18 cellular contexts compared by ENCODE assay signal in the genomic region with DNA sequence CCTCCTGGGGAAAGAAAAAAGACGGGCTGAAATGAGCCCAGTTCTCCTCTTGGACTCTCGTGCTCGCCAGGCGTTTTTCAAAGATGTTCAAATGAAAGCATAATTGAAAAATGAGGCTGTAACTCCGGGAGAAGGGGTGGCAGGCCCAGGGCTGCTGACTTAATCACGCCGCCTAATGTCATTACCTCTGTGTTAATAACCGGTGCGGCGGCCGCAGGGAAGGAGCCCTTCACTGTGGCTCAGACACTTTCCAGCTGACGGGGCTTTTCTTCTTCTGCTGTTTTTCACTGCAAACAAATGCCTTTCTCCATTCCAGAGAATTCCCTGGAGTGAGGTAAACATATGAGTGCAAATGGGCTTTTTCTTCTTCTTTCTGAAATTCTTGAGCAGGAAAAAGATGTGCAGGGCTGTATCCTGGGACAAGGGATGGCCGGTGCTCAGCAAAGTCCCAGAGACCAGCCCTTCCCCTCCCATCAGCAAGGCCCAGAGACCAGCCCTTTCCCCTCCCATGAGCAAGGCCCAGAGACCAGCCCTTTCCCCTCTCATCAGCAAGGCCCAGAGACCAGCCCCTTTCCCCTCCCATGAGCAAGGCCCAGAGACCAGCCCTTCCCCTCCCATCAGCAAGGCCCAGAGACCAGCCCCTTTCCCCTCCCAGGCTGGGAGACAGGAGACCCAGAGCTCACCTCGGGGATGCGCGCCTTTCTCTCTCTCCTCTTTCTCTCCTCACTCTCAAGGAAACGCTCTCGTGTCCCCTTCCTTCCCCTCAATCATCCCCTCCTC. TPM values are rescaled to one million over a fixed set of nuclear protein-coding genes. Genes with fewer than 3 reads are reported as not detected.
DNase-seq lines count a peak whose midpoint lies in the region; TF ChIP-seq lines count a peak whose summit lies in the region.
"Had no signal": no experiment of that assay in that cellular context is flagged by ENCODE, and none has a peak within 500 bp of the region (broad histone marks: within the 10 kb centered on the region; RNA-seq: fewer than 3 reads in every experiment).

No MANE protein-coding gene starts in this region.

- no peak overlapping the region for H3K27ac ChIP-seq in mesenchymal stem cell (ENCODE audit: low read length, poor library complexity, severe bottlenecking)
- H3K27ac ChIP-seq: pancreas had no signal

- H3K79me1 ChIP-seq in mesenchymal stem cell (replicated peaks; ENCODE audit: low read length, poor library complexity, severe bottlenecking): no peaks in the 10 kb centered on the region

- H2AFZ ChIP-seq in mesenchymal stem cell (ENCODE audit: low read depth, low read length): no peak overlapping the region

- no peak overlapping the region for H2BK120ac ChIP-seq in mesenchymal stem cell (ENCODE audit: low read depth, low read length)

- H3K14ac ChIP-seq in mesenchymal stem cell (ENCODE audit: low read length in 2 of 2): no peak overlapping the region

- H3K36me3 ChIP-seq in BE2C (no peaks in the 10 kb centered on the region), NT2/D1 (ENCODE audit: insufficient read depth, insufficient read length, low read length) (no peaks in the 10 kb centered on the region), mesenchymal stem cell (ENCODE audit: control insufficient read depth in 1 of 2, insufficient read depth in 2 of 2, low read depth in 1 of 2, low read length in 2 of 2) (no peaks in the 10 kb centered on the region)
- H3K36me3 ChIP-seq: pancreas had no signal

- no peak overlapping the region for H3K4me3 Mint-ChIP-seq in activated T-helper 2 cell treated with anti-CD3 and anti-CD28 coated beads, Interferon-gamma antibody, Interleukin-2, Interleukin-4, amounts not matched to agents 10 μg/mL and 5 μg/mL and 100 μg/mL, durations not matched to agents 14 hours and 24 hours and 36 hours (ENCODE audit: low read depth)
- H3K4me3 Mint-ChIP-seq: activated CD8-positive, alpha-beta T cell treated with anti-CD3 and anti-CD28 coated beads, Interleukin-2, amount 10 ng/mL, durations not matched to agents 7 days and 5 days; activated naive CD4-positive, alpha-beta T cell treated with anti-CD3 and anti-CD28 coated beads for 36 hours; CD4-positive, CD25-positive, alpha-beta regulatory T cell had no signal

- no peak overlapping the region for H3K4me2 ChIP-seq in mesenchymal stem cell (ENCODE audit: low read length, poor library complexity, severe bottlenecking)

- H4K91ac ChIP-seq in mesenchymal stem cell (ENCODE audit: low read length): no peak overlapping the region

- H3K27ac Mint-ChIP-seq in activated T-helper 2 cell treated with anti-CD3 and anti-CD28 coated beads, Interferon-gamma antibody, Interleukin-2, Interleukin-4, amounts not matched to agents 10 μg/mL and 5 μg/mL and 100 μg/mL, durations not matched to agents 14 hours and 24 hours and 36 hours: no peak overlapping the region
- H3K27ac Mint-ChIP-seq: activated CD8-positive, alpha-beta T cell treated with anti-CD3 and anti-CD28 coated beads, Interleukin-2, amount 10 ng/mL, durations not matched to agents 7 days and 5 days; activated naive CD4-positive, alpha-beta T cell treated with anti-CD3 and anti-CD28 coated beads for 36 hours; CD4-positive, CD25-positive, alpha-beta regulatory T cell had no signal

- H3K18ac ChIP-seq in mesenchymal stem cell (ENCODE audit: low read depth in 1 of 2, low read length in 2 of 2): no peak overlapping the region

- no peak overlapping the region for H4K8ac ChIP-seq in mesenchymal stem cell (ENCODE audit: low read length)

- H3K23ac ChIP-seq in mesenchymal stem cell (ENCODE audit: low read length in 2 of 2): no peak overlapping the region

- no peaks in the 10 kb centered on the region for H3K9me3 ChIP-seq in BE2C
- H3K9me3 ChIP-seq in NT2/D1 (ENCODE audit: insufficient read depth, low read length): peaks cover 9% of the 10 kb centered on the region; the same call in 1 of the 2 replicates
- H3K9me3 ChIP-seq in mesenchymal stem cell (ENCODE audit: control insufficient read depth, low read length): no peaks in the 10 kb centered on the region
- H3K9me3 ChIP-seq: pancreas had no signal

- H3K36me3 Mint-ChIP-seq in activated T-helper 2 cell treated with anti-CD3 and anti-CD28 coated beads, Interferon-gamma antibody, Interleukin-2, Interleukin-4, amounts not matched to agents 10 μg/mL and 5 μg/mL and 100 μg/mL, durations not matched to agents 14 hours and 24 hours and 36 hours (ENCODE audit: low read depth): no peaks in the 10 kb centered on the region
- H3K36me3 Mint-ChIP-seq: CD4-positive, CD25-positive, alpha-beta regulatory T cell had no signal

- H3K27me3 Mint-ChIP-seq in activated T-helper 2 cell treated with anti-CD3 and anti-CD28 coated beads, Interferon-gamma antibody, Interleukin-2, Interleukin-4, amounts not matched to agents 10 μg/mL and 5 μg/mL and 100 μg/mL, durations not matched to agents 14 hours and 24 hours and 36 hours (ENCODE audit: low read depth): peaks cover 6% of the 10 kb centered on the region

- 48% methylated on average over 17 of the region's 18 CpGs for WGBS in mesenchymal stem cell

- no peak for TF ChIP-seq CTCF in BE2C (IDR thresholded peaks at IDR 0.05; ENCODE audit: low read depth, low read length)

- H3K27me3 ChIP-seq in BE2C: no peaks in the 10 kb centered on the region
- no peaks in the 10 kb centered on the region for H3K27me3 ChIP-seq in NT2/D1 (ENCODE audit: insufficient read depth, insufficient read length)
- peaks cover 42 to 58% of the 10 kb centered on the region in 2 experiments for H3K27me3 ChIP-seq in mesenchymal stem cell (ENCODE audit: control insufficient read depth in 1 of 2, insufficient read depth in 1 of 2, low read length in 2 of 2)
- H3K27me3 ChIP-seq: pancreas had no signal

- no peaks in the 10 kb centered on the region for H3K9me3 Mint-ChIP-seq in activated T-helper 2 cell treated with anti-CD3 and anti-CD28 coated beads, Interferon-gamma antibody, Interleukin-2, Interleukin-4, amounts not matched to agents 10 μg/mL and 5 μg/mL and 100 μg/mL, durations not matched to agents 14 hours and 24 hours and 36 hours
- H3K9me3 Mint-ChIP-seq: activated naive CD4-positive, alpha-beta T cell treated with anti-CD3 and anti-CD28 coated beads for 36 hours had no signal

- H2AK5ac ChIP-seq in mesenchymal stem cell (ENCODE audit: low read length, severe bottlenecking): no peak overlapping the region

- no peak overlapping the region for H2BK5ac ChIP-seq in mesenchymal stem cell (ENCODE audit: low read depth, low read length, poor library complexity, severe bottlenecking)

- intact Hi-C loops in activated T-helper 2 cell treated with anti-CD3 and anti-CD28 coated beads, Interferon-gamma antibody, Interleukin-2, Interleukin-4, amounts not matched to agents 10 μg/mL and 5 μg/mL and 100 μg/mL, durations not matched to agents 14 hours and 24 hours and 36 hours (cut with micrococcal nuclease): loop anchor here (1.0 kb wide), 1 partner anchor 238 kb away; no protein-coding TSS in a partner anchor

- H3K4me1 Mint-ChIP-seq in activated T-helper 2 cell treated with anti-CD3 and anti-CD28 coated beads, Interferon-gamma antibody, Interleukin-2, Interleukin-4, amounts not matched to agents 10 μg/mL and 5 μg/mL and 100 μg/mL, durations not matched to agents 14 hours and 24 hours and 36 hours (ENCODE audit: low read depth): no peaks in the 10 kb centered on the region
- H3K4me1 Mint-ChIP-seq: CD4-positive, CD25-positive, alpha-beta regulatory T cell had no signal

- no peak overlapping the region for H3K9ac ChIP-seq in NT2/D1 (ENCODE audit: insufficient read length, low read depth)
- peak overlapping the region; percentile 24 for H3K9ac ChIP-seq in mesenchymal stem cell (ENCODE audit: low read length)

- no peak overlapping the region for H3K4ac ChIP-seq in mesenchymal stem cell (ENCODE audit: low read depth in 1 of 2, low read length in 2 of 2)

- no peak overlapping the region for H2BK15ac ChIP-seq in mesenchymal stem cell (ENCODE audit: low read depth, poor library complexity, severe bottlenecking)

- H3K4me1 ChIP-seq in BE2C (peaks cover 19% of the 10 kb centered on the region), NT2/D1 (ENCODE audit: insufficient read depth, insufficient read length) (peaks cover 9% of the 10 kb centered on the region), mesenchymal stem cell (ENCODE audit: control insufficient read depth, insufficient read depth, low read depth, low read length) (peaks cover 3% of the 10 kb centered on the region)
- H3K4me1 ChIP-seq: pancreas had no signal

- H3K4me3 ChIP-seq in BE2C (ENCODE audit: low read depth, low read length) (peak overlapping the region; percentile 49), NT2/D1 (ENCODE audit: insufficient read length, low read depth) (no peak overlapping the region), mesenchymal stem cell (ENCODE audit: insufficient read depth in 1 of 2, low read depth in 1 of 2, low read length in 2 of 2) (peak overlapping the region in 1 of 2 experiments; percentile 41)
- H3K4me3 ChIP-seq: pancreas had no signal

- H2BK12ac ChIP-seq in mesenchymal stem cell (ENCODE audit: low read length in 2 of 2): no peak overlapping the region

- DNase-seq in BE2C (peak; percentile 82), NT2/D1 (ENCODE audit: low read depth, low spot score) (peak; percentile 39), fibroblast of peridontal ligament (ENCODE audit: extremely low read depth) (peak; percentile 18), mesenchymal stem cell (no peak), UCSD-AML1 (lab: John Stamatoyannopoulos, UW; ENCODE audit: unreplicated experiment) (no peak), DMS114 treated with DMSO at 0.1 percent for 48 hours (lab: John Stamatoyannopoulos, UW; ENCODE audit: unreplicated experiment) (no peak), KG1 (lab: John Stamatoyannopoulos, UW) (no peak)
- no peak for DNase-seq in activated T-helper 2 cell treated with anti-CD3 and anti-CD28 coated beads, Interferon-gamma antibody, Interleukin-2, Interleukin-4, amounts not matched to agents 10 μg/mL and 5 μg/mL and 100 μg/mL, durations not matched to agents 14 hours and 24 hours and 36 hours (ENCODE audit: low spot score)
- DNase-seq: GF-D8 had no signal

RNA-seq across cellular contexts. Expression of a gene that starts 33.4 kb away (rescaled TPM):
- not detected for polyA plus RNA-seq in BE2C (2012; ENCODE audit: insufficient read depth, insufficient read length, low read depth)
- polyA plus RNA-seq in mesenchymal stem cell (2013, experiment 1 of 2): not detected
- polyA plus RNA-seq in mesenchymal stem cell (2013, experiment 2 of 2): not detected
- total RNA-seq in activated T-helper 2 cell treated with anti-CD3 and anti-CD28 coated beads, Interferon-gamma antibody, Interleukin-2, Interleukin-4, amounts not matched to agents 10 μg/mL and 5 μg/mL and 100 μg/mL, durations not matched to agents 14 hours and 24 hours and 36 hours: not detected in 2 replicates
- total RNA-seq: activated CD8-positive, alpha-beta T cell treated with anti-CD3 and anti-CD28 coated beads, Interleukin-2, amount 10 ng/mL, durations not matched to agents 7 days and 5 days; activated naive CD4-positive, alpha-beta T cell treated with anti-CD3 and anti-CD28 coated beads for 36 hours; CD4-positive, CD25-positive, alpha-beta regulatory T cell; glomerular endothelial cell; HT-29; NCI-H460; pancreas; RPMI7951 had no signal
- polyA plus RNA-seq: CD4-positive, CD25-positive, alpha-beta regulatory T cell; esophagus; pancreas had no signal

Comparison
In these comparisons a context has a peak if more than half of its experiments do, and no peak if none do; other contexts are left out.
1. DNase-seq: peak in BE2C (single experiment), NT2/D1 (single experiment) and fibroblast of peridontal ligament (single experiment); none in mesenchymal stem cell (single experiment), UCSD-AML1 (single experiment), DMS114 treated with DMSO at 0.1 percent for 48 hours (single experiment), activated T-helper 2 cell treated with anti-CD3 and anti-CD28 coated beads, Interferon-gamma antibody, Interleukin-2, Interleukin-4, amounts not matched to agents 10 μg/mL and 5 μg/mL and 100 μg/mL, durations not matched to agents 14 hours and 24 hours and 36 hours (single experiment) and KG1 (single experiment).